ENCODE assay signal across 8 cellular contexts in genomic region chr17:4945944-4946280, GRCh38. TPM values are rescaled to one million over a fixed set of nuclear protein-coding genes. Genes with fewer than 3 reads are reported as not detected.
A peak's percentile ranks its signal among the peaks of the same experiment; 100 is the strongest.
DNase-seq lines count a peak whose midpoint lies in the region; ATAC-seq and TF ChIP-seq lines count a peak whose summit lies in the region.

No MANE protein-coding gene starts in this region.

- peaks cover 63% of the 10 kb centered on the region for H3K36me3 Mint-ChIP-seq in T-helper 1 cell treated with Interleukin-12 subunit alpha and Interleukin-12 subunit beta and Interleukin-4 antibody, amounts not matched to agents 30 μg/mL and 1 μg/mL, for 36 hours (ENCODE audit: low read depth)
- H3K36me3 Mint-ChIP-seq in activated B cell treated with CpG ODN at 0.5 μM for 24 hours (ENCODE audit: low read depth) = peaks cover 61% of the 10 kb centered on the region

- H3K27ac Mint-ChIP-seq in T-helper 1 cell treated with Interleukin-12 subunit alpha and Interleukin-12 subunit beta and Interleukin-4 antibody, amounts not matched to agents 30 μg/mL and 1 μg/mL, for 36 hours = peak overlapping the region; percentile 95
- peak overlapping the region; percentile 100 for H3K27ac Mint-ChIP-seq in activated B cell treated with CpG ODN at 0.5 μM for 24 hours
- peak overlapping the region; percentile 93 to 98 for H3K27ac Mint-ChIP-seq in stimulated activated naive CD8-positive, alpha-beta T cell treated with anti-CD3 and anti-CD28 coated beads, Interleukin-15, amount 100 ng/mL, for 72 hours

- ATAC-seq in activated B cell treated with CpG ODN at 0.5 μM for 24 hours (ENCODE audit: low read depth) (no peak), right cardiac atrium (no peak), GM18505 (IDR thresholded peaks at IDR 0.05; ENCODE audit: unreplicated experiment) (no peak)
- ATAC-seq in stimulated activated naive CD8-positive, alpha-beta T cell treated with anti-CD3 and anti-CD28 coated beads, Interleukin-15, amount 100 ng/mL, for 72 hours = no peak

- CTCF ChIA-PET in activated B cell treated with CpG ODN at 0.5 μM for 24 hours (lab: Charles Lee) = interaction anchor here (1.0 kb wide), 2 partner anchors 21 to 37 kb away, joined by 3 to 7 read pairs; partner anchors contain the start of gene SPAG7

- TF ChIP-seq POLR2A in GM18505 (IDR thresholded peaks at IDR 0.05; ENCODE audit: borderline replicate concordance, extremely low read depth, insufficient read depth, insufficient read length) = no peak

- POLR2A ChIA-PET in activated B cell treated with CpG ODN at 0.5 μM for 24 hours (lab: Charles Lee) = interaction anchor here (0.7 to 12.1 kb wide), 12 partner anchors 21 to 246 kb away, joined by 3 to 391 read pairs (median 14); partner anchors contain the start of genes C17orf107, CAMTA2, INCA1 and KIF1C

- no peaks in the 10 kb centered on the region for H3K9me3 Mint-ChIP-seq in T-helper 1 cell treated with Interleukin-12 subunit alpha and Interleukin-12 subunit beta and Interleukin-4 antibody, amounts not matched to agents 30 μg/mL and 1 μg/mL, for 36 hours
- no peaks in the 10 kb centered on the region for H3K9me3 Mint-ChIP-seq in activated B cell treated with CpG ODN at 0.5 μM for 24 hours
- H3K9me3 Mint-ChIP-seq in stimulated activated naive CD8-positive, alpha-beta T cell treated with anti-CD3 and anti-CD28 coated beads, Interleukin-15, amount 100 ng/mL, for 72 hours = no peaks in the 10 kb centered on the region

- H3K4me1 Mint-ChIP-seq in T-helper 1 cell treated with Interleukin-12 subunit alpha and Interleukin-12 subunit beta and Interleukin-4 antibody, amounts not matched to agents 30 μg/mL and 1 μg/mL, for 36 hours (ENCODE audit: low read depth) = peaks cover 47% of the 10 kb centered on the region
- peaks cover 71% of the 10 kb centered on the region for H3K4me1 Mint-ChIP-seq in activated B cell treated with CpG ODN at 0.5 μM for 24 hours
- peaks cover 57% of the 10 kb centered on the region for H3K4me1 Mint-ChIP-seq in stimulated activated naive CD8-positive, alpha-beta T cell treated with anti-CD3 and anti-CD28 coated beads, Interleukin-15, amount 100 ng/mL, for 72 hours

- H3K4me3 ChIP-seq in right cardiac atrium (ENCODE audit: low read length) = no peak overlapping the region

- peak overlapping the region; percentile 34 for H3K27ac ChIP-seq in right cardiac atrium (ENCODE audit: low read length)

- H3K27me3 Mint-ChIP-seq in T-helper 1 cell treated with Interleukin-12 subunit alpha and Interleukin-12 subunit beta and Interleukin-4 antibody, amounts not matched to agents 30 μg/mL and 1 μg/mL, for 36 hours (ENCODE audit: low read depth) = no peaks in the 10 kb centered on the region
- H3K27me3 Mint-ChIP-seq in activated B cell treated with CpG ODN at 0.5 μM for 24 hours = peaks cover 2% of the 10 kb centered on the region
- H3K27me3 Mint-ChIP-seq in stimulated activated naive CD8-positive, alpha-beta T cell treated with anti-CD3 and anti-CD28 coated beads, Interleukin-15, amount 100 ng/mL, for 72 hours = no peaks in the 10 kb centered on the region

- no peaks in the 10 kb centered on the region for H3K9me3 ChIP-seq in right cardiac atrium (ENCODE audit: control insufficient read depth, low read length)

- no peaks in the 10 kb centered on the region for H3K27me3 ChIP-seq in right cardiac atrium (ENCODE audit: control insufficient read depth, insufficient read depth)

- peak overlapping the region; percentile 90 for H3K4me3 Mint-ChIP-seq in T-helper 1 cell treated with Interleukin-12 subunit alpha and Interleukin-12 subunit beta and Interleukin-4 antibody, amounts not matched to agents 30 μg/mL and 1 μg/mL, for 36 hours
- H3K4me3 Mint-ChIP-seq in activated B cell treated with CpG ODN at 0.5 μM for 24 hours = peak overlapping the region; percentile 100
- H3K4me3 Mint-ChIP-seq in stimulated activated naive CD8-positive, alpha-beta T cell treated with anti-CD3 and anti-CD28 coated beads, Interleukin-15, amount 100 ng/mL, for 72 hours = peak overlapping the region; percentile 93 to 94

- 43% methylated on average over 4 of the region's 4 CpGs for WGBS in right cardiac atrium

- TF ChIP-seq CTCF in activated B cell treated with CpG ODN at 0.5 μM for 24 hours (IDR thresholded peaks at IDR 0.05) = no peak

- intact Hi-C loops in activated B cell treated with CpG ODN at 0.5 μM for 24 hours (cut with micrococcal nuclease) = loop anchor here (5.0 to 10.0 kb wide), 6 partner anchors 139 to 1034 kb away; partner anchors contain the start of genes ATP2A3, MED11, NUP88 and PLD2
- intact Hi-C loops in right cardiac atrium (cut with DNase I) = no loop called here

- peaks cover 7% of the 10 kb centered on the region for H3K4me1 ChIP-seq in right cardiac atrium (ENCODE audit: control insufficient read depth, insufficient read depth, low read length)

- no peak for DNase-seq in T-helper 1 cell
- DNase-seq in activated B cell treated with CpG ODN at 0.5 μM for 24 hours = no peak
- DNase-seq in right cardiac atrium = peak in 1 of 3 donors; percentile 5
- DNase-seq in stimulated activated naive CD8-positive, alpha-beta T cell treated with anti-CD3 and anti-CD28 coated beads, Interleukin-15, amount 100 ng/mL, for 72 hours = no peak
- no peak for DNase-seq in NCI-H524 (lab: John Stamatoyannopoulos, UW)
- DNase-seq in NK-92 (lab: John Stamatoyannopoulos, UW; ENCODE audit: unreplicated experiment) = no peak

RNA-seq across cellular contexts. Expression of gene PFN1, which starts 2.4 kb away (rescaled TPM):
- 1,071 and 1,072 TPM in 2 replicates for total RNA-seq in activated B cell treated with CpG ODN at 0.5 μM for 24 hours
- 100 to 1,000 TPM; 148 to 229 (median 201) TPM for total RNA-seq in right cardiac atrium
- 180 TPM for polyA plus RNA-seq in right cardiac atrium

RNA-seq across cellular contexts. Expression of gene ENO3, which starts 5.0 kb away (rescaled TPM):
- total RNA-seq in activated B cell treated with CpG ODN at 0.5 μM for 24 hours (26.3 and 29.5 TPM in 2 replicates), right cardiac atrium (100 to 1,000 TPM; 198 to 695 (median 246) TPM)
- 455 TPM for polyA plus RNA-seq in right cardiac atrium

RNA-seq across cellular contexts. Expression of gene RNF167, which starts 5.8 kb away (rescaled TPM):
- total RNA-seq in activated B cell treated with CpG ODN at 0.5 μM for 24 hours (93.3 and 108 TPM in 2 replicates), right cardiac atrium (100 to 1,000 TPM in 1 of 4 donors, 10 to 100 TPM in 3; 76.6 to 108 (median 87.5) TPM)
- polyA plus RNA-seq in right cardiac atrium = 124 TPM

RNA-seq across cellular contexts. Expression of gene SLC25A11, which starts 6.1 kb away (rescaled TPM):
- total RNA-seq in activated B cell treated with CpG ODN at 0.5 μM for 24 hours (35.3 and 35.8 TPM in 2 replicates), right cardiac atrium (100 to 1,000 TPM; 162 to 230 (median 202) TPM)
- 200 TPM for polyA plus RNA-seq in right cardiac atrium

RNA-seq across cellular contexts. Expression of gene GP1BA, which starts 13.8 kb away (rescaled TPM):
- not detected in 2 replicates for total RNA-seq in activated B cell treated with CpG ODN at 0.5 μM for 24 hours
- under 1 TPM in 1 of 4 donors, not detected in 3; 0.23 TPM for total RNA-seq in right cardiac atrium
- 0.16 TPM for polyA plus RNA-seq in right cardiac atrium
